In genomic region chr20:49787371-49788357, GRCh38 we compare ENCODE assay signal across 1 cellular context.
TF ChIP-seq lines count a peak whose summit lies in the region.

No MANE protein-coding gene starts in this region.

TF ChIP-seq in IMR-90, 13 proteins besides CTCF, POLR2A, EP300 and RAD21 (continued from another document):
- TF ChIP-seq MXI1 (IDR thresholded peaks at IDR 0.05; ENCODE audit: borderline replicate concordance, low read depth, low read length) (no peak), SMC3 (IDR thresholded peaks at IDR 0.05; ENCODE audit: low read depth, low read length) (no peak), MAZ (IDR thresholded peaks at IDR 0.05; ENCODE audit: borderline replicate concordance, low read depth, low read length) (no peak), BHLHE40 (IDR thresholded peaks at IDR 0.05; ENCODE audit: low read depth, low read length) (no peak), CHD1 (IDR thresholded peaks at IDR 0.05; ENCODE audit: low read depth, low read length) (no peak), CEBPB (IDR thresholded peaks at IDR 0.05; ENCODE audit: low read depth, low read length) (no peak), RCOR1 (IDR thresholded peaks at IDR 0.05; ENCODE audit: insufficient replicate concordance, low read length) (no peak)
- TF ChIP-seq, protein P1, sequence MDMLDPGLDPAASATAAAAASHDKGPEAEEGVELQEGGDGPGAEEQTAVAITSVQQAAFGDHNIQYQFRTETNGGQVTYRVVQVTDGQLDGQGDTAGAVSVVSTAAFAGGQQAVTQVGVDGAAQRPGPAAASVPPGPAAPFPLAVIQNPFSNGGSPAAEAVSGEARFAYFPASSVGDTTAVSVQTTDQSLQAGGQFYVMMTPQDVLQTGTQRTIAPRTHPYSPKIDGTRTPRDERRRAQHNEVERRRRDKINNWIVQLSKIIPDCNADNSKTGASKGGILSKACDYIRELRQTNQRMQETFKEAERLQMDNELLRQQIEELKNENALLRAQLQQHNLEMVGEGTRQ (IDR thresholded peaks at IDR 0.05; ENCODE audit: low read depth, low read length): no peak
- TF ChIP-seq, protein P2, sequence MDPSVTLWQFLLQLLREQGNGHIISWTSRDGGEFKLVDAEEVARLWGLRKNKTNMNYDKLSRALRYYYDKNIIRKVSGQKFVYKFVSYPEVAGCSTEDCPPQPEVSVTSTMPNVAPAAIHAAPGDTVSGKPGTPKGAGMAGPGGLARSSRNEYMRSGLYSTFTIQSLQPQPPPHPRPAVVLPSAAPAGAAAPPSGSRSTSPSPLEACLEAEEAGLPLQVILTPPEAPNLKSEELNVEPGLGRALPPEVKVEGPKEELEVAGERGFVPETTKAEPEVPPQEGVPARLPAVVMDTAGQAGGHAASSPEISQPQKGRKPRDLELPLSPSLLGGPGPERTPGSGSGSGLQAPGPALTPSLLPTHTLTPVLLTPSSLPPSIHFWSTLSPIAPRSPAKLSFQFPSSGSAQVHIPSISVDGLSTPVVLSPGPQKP (IDR thresholded peaks at IDR 0.05; ENCODE audit: borderline replicate concordance, low read depth, low read length): no peak
